In the genomic region with DNA sequence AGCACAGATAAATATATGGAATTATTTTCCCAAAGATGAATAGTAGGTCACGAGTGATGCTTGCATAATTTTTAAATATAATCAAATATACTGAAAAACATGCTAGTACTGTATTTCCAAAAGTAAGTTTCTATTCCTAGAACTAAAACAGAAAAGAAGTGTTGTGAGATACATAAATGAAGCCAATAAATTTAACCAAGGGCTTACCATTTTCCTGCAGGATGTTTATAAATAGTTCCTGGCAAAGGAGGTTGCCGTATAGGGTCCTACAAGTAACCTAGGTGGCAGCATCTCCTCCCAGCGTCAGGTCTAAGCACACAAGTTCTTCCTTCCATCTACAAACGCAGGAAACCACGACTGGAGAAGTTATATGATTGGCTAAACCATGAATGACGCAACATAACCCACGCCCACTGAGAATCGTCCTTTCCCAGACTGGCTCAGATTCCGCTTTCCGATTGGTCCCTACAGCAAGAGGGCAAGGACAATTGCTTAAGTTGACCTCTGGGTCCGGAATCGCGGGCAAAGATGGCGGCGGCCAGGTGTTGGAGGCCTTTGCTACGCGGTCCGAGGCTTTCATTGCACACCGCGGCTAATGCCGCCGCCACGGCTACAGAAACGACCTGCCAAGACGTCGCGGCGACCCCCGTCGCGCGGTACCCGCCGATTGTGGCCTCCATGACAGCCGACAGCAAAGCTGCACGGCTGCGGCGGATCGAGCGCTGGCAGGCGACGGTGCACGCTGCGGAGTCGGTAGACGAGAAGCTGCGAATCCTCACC, we compare ENCODE assay signal across 8 cellular contexts. TPM values are rescaled to one million over a fixed set of nuclear protein-coding genes. Genes with fewer than 3 reads are reported as not detected.
DNase-seq lines count a peak whose midpoint lies in the region; ATAC-seq and TF ChIP-seq lines count a peak whose summit lies in the region.

Gene MRPS30 (plus strand): TSS at position 513 of the 780 bp plus-strand sequence. CDS start 16 bp downstream, at position 529.

- peak within 1 kb of the TSS; percentile 94 for H3K27ac Mint-ChIP-seq in activated naive CD4-positive, alpha-beta T cell treated with anti-CD3 and anti-CD28 coated beads, Interleukin-2, amount 10 ng/mL, durations not matched to agents 7 days and 5 days

- CTCF ChIA-PET in HEK293T (lab: Yijun Ruan, JAX), result no interaction called here
- CTCF ChIA-PET in activated naive CD4-positive, alpha-beta T cell treated with anti-CD3 and anti-CD28 coated beads, Interleukin-2, amount 10 ng/mL, durations not matched to agents 7 days and 5 days (lab: Charles Lee), result no interaction called here

- no peaks in the 10 kb centered on the region for H3K27me3 ChIP-seq in gastroesophageal sphincter
- no peaks in the 10 kb centered on the region for H3K27me3 ChIP-seq in suprapubic skin

- H3K4me3 Mint-ChIP-seq in activated naive CD4-positive, alpha-beta T cell treated with anti-CD3 and anti-CD28 coated beads, Interleukin-2, amount 10 ng/mL, durations not matched to agents 7 days and 5 days, result peak within 1 kb of the TSS; percentile 83

- TF ChIP-seq EP300 in gastroesophageal sphincter (IDR thresholded peaks at IDR 0.05) (no peak), suprapubic skin (IDR thresholded peaks at IDR 0.05) (no peak)

- H3K27me3 Mint-ChIP-seq in activated naive CD4-positive, alpha-beta T cell treated with anti-CD3 and anti-CD28 coated beads, Interleukin-2, amount 10 ng/mL, durations not matched to agents 7 days and 5 days, result no peaks in the 10 kb centered on the region

- H3K27ac ChIP-seq in gastroesophageal sphincter (peak within 1 kb of the TSS; percentile 63 to 95 (median 94)), suprapubic skin (peak within 1 kb of the TSS; percentile 94)

- no peaks in the 10 kb centered on the region for H3K9me3 Mint-ChIP-seq in activated naive CD4-positive, alpha-beta T cell treated with anti-CD3 and anti-CD28 coated beads, Interleukin-2, amount 10 ng/mL, durations not matched to agents 7 days and 5 days

- peak within 1 kb of the TSS; percentile 74 to 83 for H3K4me3 ChIP-seq in gastroesophageal sphincter
- peak within 1 kb of the TSS; percentile 100 for H3K4me3 ChIP-seq in suprapubic skin

- DNase-seq in GM04503 (ENCODE audit: low read depth) (peak; percentile 98), HEK293T (ENCODE audit: extremely low spot score) (peak; percentile 85), MV-4-11 (lab: John Stamatoyannopoulos, UW) (peak; percentile 99), SK-N-DZ (ENCODE audit: low spot score) (peak; percentile 100), non-pigmented ciliary epithelial cell (ENCODE audit: low read depth) (peak; percentile 99), suprapubic skin (ENCODE audit: low spot score in 2 of 2) (peak; percentile 94 to 96)
- DNase-seq in activated naive CD4-positive, alpha-beta T cell treated with anti-CD3 and anti-CD28 coated beads, Interleukin-2, amount 10 ng/mL, durations not matched to agents 7 days and 5 days, result peak; percentile 94

- H3K4me1 Mint-ChIP-seq in activated naive CD4-positive, alpha-beta T cell treated with anti-CD3 and anti-CD28 coated beads, Interleukin-2, amount 10 ng/mL, durations not matched to agents 7 days and 5 days, result peaks cover 31% of the 10 kb centered on the region

- TF ChIP-seq CTCF in gastroesophageal sphincter (IDR thresholded peaks at IDR 0.05) (peak in 1 of 4 experiments; percentile 47), suprapubic skin (IDR thresholded peaks at IDR 0.05) (no peak)

- TF ChIP-seq POLR2A in gastroesophageal sphincter (IDR thresholded peaks at IDR 0.05), result peak; percentile 20 to 38
- TF ChIP-seq POLR2A in suprapubic skin (IDR thresholded peaks at IDR 0.05), result peak in 1 of 2 donors; percentile 64

- POLR2A ChIA-PET in HEK293T (lab: Yijun Ruan, JAX), result interaction anchor here (1.4 kb wide), 1 partner anchor 1325 kb away, joined by 5 read pairs; the partner anchor contains the start of gene TMEM267

- peaks cover 4 to 33% (median 8%) of the 10 kb centered on the region in 3 donors for H3K4me1 ChIP-seq in gastroesophageal sphincter
- peaks cover 27% of the 10 kb centered on the region for H3K4me1 ChIP-seq in suprapubic skin

- H3K9me3 ChIP-seq in gastroesophageal sphincter, result no peaks in the 10 kb centered on the region
- H3K9me3 ChIP-seq in suprapubic skin, result no peaks in the 10 kb centered on the region

- peak; percentile 100 for ATAC-seq in gastroesophageal sphincter

- WGBS in gastroesophageal sphincter (ENCODE audit: low coverage in 1 of 2), 2 donors, result 0 to 1% methylated on average over 2 to 13 of the region's 47 CpGs
- 2% methylated on average over 15 of the region's 47 CpGs for WGBS in suprapubic skin

- peaks cover 18% of the 10 kb centered on the region for H3K36me3 Mint-ChIP-seq in activated naive CD4-positive, alpha-beta T cell treated with anti-CD3 and anti-CD28 coated beads, Interleukin-2, amount 10 ng/mL, durations not matched to agents 7 days and 5 days

- H3K36me3 ChIP-seq in gastroesophageal sphincter, result peaks cover 0 to 26% of the 10 kb centered on the region in 2 donors
- peaks cover 10% of the 10 kb centered on the region for H3K36me3 ChIP-seq in suprapubic skin

TF ChIP-seq in HEK293T, 16 proteins besides CTCF, POLR2A, EP300 and RAD21:
- no peak for TF ChIP-seq CTBP1 (IDR thresholded peaks at IDR 0.05; ENCODE audit: borderline replicate concordance)
- no peak for TF ChIP-seq NFRKB (IDR thresholded peaks at IDR 0.05)
- TF ChIP-seq, protein P1, sequence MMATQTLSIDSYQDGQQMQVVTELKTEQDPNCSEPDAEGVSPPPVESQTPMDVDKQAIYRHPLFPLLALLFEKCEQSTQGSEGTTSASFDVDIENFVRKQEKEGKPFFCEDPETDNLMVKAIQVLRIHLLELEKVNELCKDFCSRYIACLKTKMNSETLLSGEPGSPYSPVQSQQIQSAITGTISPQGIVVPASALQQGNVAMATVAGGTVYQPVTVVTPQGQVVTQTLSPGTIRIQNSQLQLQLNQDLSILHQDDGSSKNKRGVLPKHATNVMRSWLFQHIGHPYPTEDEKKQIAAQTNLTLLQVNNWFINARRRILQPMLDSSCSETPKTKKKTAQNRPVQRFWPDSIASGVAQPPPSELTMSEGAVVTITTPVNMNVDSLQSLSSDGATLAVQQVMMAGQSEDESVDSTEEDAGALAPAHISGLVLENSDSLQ (IDR thresholded peaks at IDR 0.05), result peak; percentile 15; the same call in 1 of the 2 replicates
- TF ChIP-seq SP1 (IDR thresholded peaks at IDR 0.05), result no peak
- TF ChIP-seq ELF4 (IDR thresholded peaks at IDR 0.05), result 0 out of 2 replicates have a peak, but pooled peaks have one; percentile 17
- TF ChIP-seq FOXK2 (IDR thresholded peaks at IDR 0.05), result no peak
- 0 out of 2 replicates have a peak, but pooled peaks have one; percentile 30 for TF ChIP-seq L3MBTL2 (conservative IDR thresholded peaks at IDR 0.05)
- no peak for TF ChIP-seq SUZ12 (IDR thresholded peaks at IDR 0.05)
- no peak for TF ChIP-seq LEF1 (IDR thresholded peaks at IDR 0.05; ENCODE audit: borderline replicate concordance)

RNA-seq across cellular contexts. Expression of gene MRPS30, which starts in this region (rescaled TPM):
- polyA plus RNA-seq in SK-N-DZ (2014; cell fraction: cytosol; rRNA removed), result 85.2 and 85.5 TPM in 2 replicates
- 63.3 and 70.9 TPM in 2 replicates for polyA plus RNA-seq in SK-N-DZ (2014; cell fraction: nucleus; rRNA removed)
- total RNA-seq in gastroesophageal sphincter (10 to 100 TPM; 43.8 to 63.8 (median 58.6) TPM), suprapubic skin (10 to 100 TPM; 60.0 to 79.5 (median 78.4) TPM)

Comparison
In these comparisons a context has a peak if more than half of its experiments do, and no peak if none do; other contexts are left out.
1. Peak in every context shown above with its lines: DNase-seq, ATAC-seq, H3K4me3 ChIP-seq and H3K27ac ChIP-seq.